18 cellular contexts compared by ENCODE assay signal in genomic region chr14:69901113-69901951, GRCh38. TPM values are rescaled to one million over a fixed set of nuclear protein-coding genes. Genes with fewer than 3 reads are reported as not detected.
DNase-seq lines count a peak whose midpoint lies in the region; ATAC-seq and TF ChIP-seq lines count a peak whose summit lies in the region.
"Had no signal": no experiment of that assay in that cellular context is flagged by ENCODE, and none has a peak within 500 bp of the region (broad histone marks: within the 10 kb centered on the region; RNA-seq: fewer than 3 reads in every experiment).

No MANE protein-coding gene starts in this region.

- DNase-seq in HT1080 (ENCODE audit: low read depth) (peak; percentile 54), astrocyte of the cerebellum (ENCODE audit: low read depth) (peak; percentile 33), fibroblast of the aortic adventitia (ENCODE audit: low read depth) (peak; percentile 32), stromal cell of bone marrow (ENCODE audit: low read depth) (peak; percentile 25), KBM-7 (no peak)
- no peak for DNase-seq in activated naive CD4-positive, alpha-beta T cell treated with Interleukin-2 at 50 U/mL for 16 hours
- DNase-seq: activated CD4-positive, alpha-beta T cell treated with anti-CD3 and anti-CD28 coated beads, Interleukin-2, amount 50 U/mL, for 48 hours; activated T-cell treated with anti-CD3 and anti-CD28 coated beads, Interleukin-2, amount 50 U/mL, for 4 hours; gastrocnemius medialis; lower lobe of right lung; naive B cell; NCI-H1105; NCI-H2171 treated with DMSO at 0.1 percent for 48 hours; pancreas had no signal

- no peak for ATAC-seq in GM21367 (IDR thresholded peaks at IDR 0.05; ENCODE audit: unreplicated experiment)
- ATAC-seq: activated T-cell treated with anti-CD3 and anti-CD28 coated beads, Interleukin-2, amount 50 U/mL, for 4 hours; gastrocnemius medialis; lower lobe of right lung; pancreas had no signal

- no peak overlapping the region for H3K4me3 ChIP-seq in astrocyte of the cerebellum (ENCODE audit: low read depth, low read length)
- no peak overlapping the region for H3K4me3 ChIP-seq in fibroblast of the aortic adventitia (ENCODE audit: low read depth, low read length)
- H3K4me3 ChIP-seq: BLaER1 treated with 17β-estradiol and CSF1 and Interleukin-3, amounts not matched to agents 10 nM and 100 nM; cardiac muscle cell; gastrocnemius medialis; lower lobe of right lung; pancreas; smooth muscle cell had no signal

- no peak for TF ChIP-seq CTCF in astrocyte of the cerebellum (IDR thresholded peaks at IDR 0.05; ENCODE audit: low read depth, low read length, missing control alignments)
- no peak for TF ChIP-seq CTCF in fibroblast of the aortic adventitia (IDR thresholded peaks at IDR 0.05; ENCODE audit: insufficient read depth, low read length)

- in situ Hi-C loops in astrocyte of the cerebellum (cut with HindIII; ENCODE audit: low sequenced_read_pairs) (no loop called here), KBM-7 (cut with MboI; ENCODE audit: low pct_unique_long_range_greater_than_20kb, low sequenced_read_pairs) (no loop called here)

RNA-seq across cellular contexts. Expression of gene SMOC1, which starts 22.1 kb away (rescaled TPM):
- total RNA-seq in HT1080 (2014; rRNA removed; shearing (Covaris generic)): 0.97 and 1.5 TPM in 2 replicates
- 8.7 and 15.6 TPM in 2 replicates for polyA plus RNA-seq in HT1080 (2015; cell fraction: cytosol; rRNA removed)
- polyA plus RNA-seq in HT1080 (2015; cell fraction: nucleus; rRNA removed): 6.4 and 10.3 TPM in 2 replicates
- total RNA-seq in fibroblast of the aortic adventitia (ENCODE audit: low replicate concordance): 0.25 and 1.1 TPM in 2 replicates

Comparison
In these comparisons a context has a peak if more than half of its experiments do, and no peak if none do; other contexts are left out.
1. DNase-seq: peak in HT1080 (single experiment), astrocyte of the cerebellum (single experiment), fibroblast of the aortic adventitia (single experiment) and stromal cell of bone marrow (single experiment); none in KBM-7 (single experiment) and activated naive CD4-positive, alpha-beta T cell treated with Interleukin-2 at 50 U/mL for 16 hours (single experiment).